ENCODE assay signal across 8 cellular contexts in genomic region chr20:346033-346639, GRCh38. TPM values are rescaled to one million over a fixed set of nuclear protein-coding genes. Genes with fewer than 3 reads are reported as not detected.
DNase-seq lines count a peak whose midpoint lies in the region; ATAC-seq and TF ChIP-seq lines count a peak whose summit lies in the region.

No MANE protein-coding gene starts in this region.

- H3K9me3 ChIP-seq in HUES64 (ENCODE audit: insufficient read depth, low read depth, low read length): no peaks in the 10 kb centered on the region
- no peaks in the 10 kb centered on the region for H3K9me3 ChIP-seq in MM.1S (replicated peaks; ENCODE audit: insufficient read depth, low read length)

- no peak for TF ChIP-seq CTCF in chondrocyte (IDR thresholded peaks at IDR 0.05)
- no peak for TF ChIP-seq CTCF in MM.1S (IDR thresholded peaks at IDR 0.05; ENCODE audit: low read length)

- no peaks in the 10 kb centered on the region for H3K27me3 Mint-ChIP-seq in chondrocyte (ENCODE audit: low read depth)
- H3K27me3 Mint-ChIP-seq in naive B cell: no peaks in the 10 kb centered on the region

- peak overlapping the region; percentile 82 for H3K4me3 Mint-ChIP-seq in chondrocyte (ENCODE audit: unreplicated experiment)
- peak overlapping the region; percentile 85 to 97 (median 91) for H3K4me3 Mint-ChIP-seq in naive B cell

- no peak overlapping the region for H3K4me2 ChIP-seq in MM.1S (ENCODE audit: low read depth, low read length)

- H3K4me3 ChIP-seq in ACC112 (ENCODE audit: low read depth, low read length) (peak overlapping the region; percentile 95), HUES64 (ENCODE audit: low read length) (peak overlapping the region; percentile 66), MM.1S (ENCODE audit: low read length) (no peak overlapping the region)

- H3F3A ChIP-seq in MM.1S (ENCODE audit: insufficient read depth, low read length): 0 out of 2 replicates have a peak, but pooled peaks cover 3% of the 10 kb centered on the region

- H3K79me2 ChIP-seq in ACC112 (ENCODE audit: control insufficient read depth, insufficient read depth, low read length, unreplicated experiment) (peaks cover 6% of the 10 kb centered on the region), MM.1S (ENCODE audit: low read length) (no peaks in the 10 kb centered on the region; the same call in 1 of the 2 replicates)

- no peak for DNase-seq in chondrocyte (ENCODE audit: low spot score)
- DNase-seq in naive B cell: no peak
- DNase-seq in MM.1S: no peak
- DNase-seq in iPS-NIHi11 (ENCODE audit: low spot score): no peak
- DNase-seq in RPMI8226: no peak

- no peaks in the 10 kb centered on the region for H4K20me1 ChIP-seq in MM.1S (ENCODE audit: insufficient read depth, low read length)

- H3K4me1 Mint-ChIP-seq in chondrocyte (ENCODE audit: low read depth) (peaks cover 14% of the 10 kb centered on the region), naive B cell (peaks cover 16 to 25% (median 19%) of the 10 kb centered on the region in 3 donors)

- H3K27ac ChIP-seq in ACC112 (ENCODE audit: low read depth, low read length) (peak overlapping the region; percentile 87), HUES64 (ENCODE audit: low read depth, low read length) (no peak overlapping the region), MM.1S (ENCODE audit: low read length) (no peak overlapping the region)

- H3K9me3 Mint-ChIP-seq in chondrocyte (ENCODE audit: low read depth) (peaks cover 12% of the 10 kb centered on the region), naive B cell (no peaks in the 10 kb centered on the region)

- 0 out of 2 replicates have a peak, but pooled peaks cover 3% of the 10 kb centered on the region for H3K36me3 ChIP-seq in ACC112 (ENCODE audit: insufficient read depth, low read length)
- H3K36me3 ChIP-seq in HUES64 (ENCODE audit: insufficient read depth, low read length): no peaks in the 10 kb centered on the region
- H3K36me3 ChIP-seq in MM.1S (replicated peaks; ENCODE audit: insufficient read depth, low read length): no peaks in the 10 kb centered on the region

- H2AFZ ChIP-seq in ACC112 (ENCODE audit: low read length, unreplicated experiment): peak overlapping the region; percentile 93
- no peak overlapping the region for H2AFZ ChIP-seq in MM.1S (ENCODE audit: low read length)

- no peak for ATAC-seq in naive B cell (ENCODE audit: low read depth in 2 of 2)
- no peak for ATAC-seq in HG02885 (IDR thresholded peaks at IDR 0.05; ENCODE audit: poor library complexity, unreplicated experiment)

- no peaks in the 10 kb centered on the region for H3K9me2 ChIP-seq in MM.1S (replicated peaks; ENCODE audit: insufficient read depth, low read length)

- H3K36me3 Mint-ChIP-seq in chondrocyte (ENCODE audit: low read depth): peaks cover 10% of the 10 kb centered on the region
- no peaks in the 10 kb centered on the region for H3K36me3 Mint-ChIP-seq in naive B cell

- H3K27me3 ChIP-seq in ACC112 (ENCODE audit: insufficient read depth, low read length) (no peaks in the 10 kb centered on the region), HUES64 (ENCODE audit: insufficient read depth, low read length) (peaks cover 3% of the 10 kb centered on the region; the same call in 1 of the 2 replicates), MM.1S (replicated peaks; ENCODE audit: insufficient read depth, low read length) (no peaks in the 10 kb centered on the region)

- no peak overlapping the region for H3K9ac ChIP-seq in HUES64 (ENCODE audit: low read depth, low read length)
- H3K9ac ChIP-seq in MM.1S (ENCODE audit: low read length): no peak overlapping the region

- peak overlapping the region; percentile 94 for H3K27ac Mint-ChIP-seq in chondrocyte (ENCODE audit: unreplicated experiment)
- peak overlapping the region in 4 of 6 donors; percentile 78 to 90 (median 84) for H3K27ac Mint-ChIP-seq in naive B cell

- 68% methylated on average over 9 of the region's 9 CpGs for WGBS in HUES64

- peaks cover 8% of the 10 kb centered on the region for H3K4me1 ChIP-seq in ACC112 (ENCODE audit: control insufficient read depth, insufficient read depth, low read length, unreplicated experiment)
- H3K4me1 ChIP-seq in HUES64 (ENCODE audit: insufficient read depth, low read length): peaks cover 15% of the 10 kb centered on the region
- peaks cover 5% of the 10 kb centered on the region for H3K4me1 ChIP-seq in MM.1S (ENCODE audit: low read length)

RNA-seq across cellular contexts. Expression of gene NRSN2, which starts 0.8 kb away (rescaled TPM):
- polyA plus RNA-seq in HUES64 (2013, experiment 1 of 2): 20.6 TPM
- 23.5 TPM for polyA plus RNA-seq in HUES64 (2013, experiment 2 of 2)
- total RNA-seq in chondrocyte: 72.1 to 77.1 TPM (median 73.2 TPM) in 3 replicates
- 1 to 10 TPM; 4.7 to 9.8 (median 8.2) TPM for polyA plus RNA-seq in naive B cell (ENCODE audit: low read depth in 6 of 6)

RNA-seq across cellular contexts. Expression of gene SOX12, which starts 20.8 kb away (rescaled TPM):
- polyA plus RNA-seq in HUES64 (2013, experiment 1 of 2): 35.8 TPM
- polyA plus RNA-seq in HUES64 (2013, experiment 2 of 2): 40.8 TPM
- 34.3 to 40.4 TPM (median 39.6 TPM) in 3 replicates for total RNA-seq in chondrocyte
- 1 to 10 TPM in 2 of 6 donors, under 1 TPM in 4; 0.15 to 1.7 (median 0.95) TPM for polyA plus RNA-seq in naive B cell (ENCODE audit: low read depth in 6 of 6)

RNA-seq across cellular contexts. Expression of gene TRIB3, which starts 34.4 kb away (rescaled TPM):
- polyA plus RNA-seq in HUES64 (2013, experiment 1 of 2): 5.6 TPM
- 6.3 TPM for polyA plus RNA-seq in HUES64 (2013, experiment 2 of 2)
- 7.0 to 141 TPM (median 137 TPM) in 3 replicates for total RNA-seq in chondrocyte
- 10 to 100 TPM in 5 of 6 donors, 1 to 10 TPM in 1; 7.3 to 23.3 (median 16.3) TPM for polyA plus RNA-seq in naive B cell (ENCODE audit: low read depth in 6 of 6)

RNA-seq across cellular contexts. Expression of gene ZCCHC3, which starts 48.8 kb away (rescaled TPM):
- 37.7 TPM for polyA plus RNA-seq in HUES64 (2013, experiment 1 of 2)
- 40.1 TPM for polyA plus RNA-seq in HUES64 (2013, experiment 2 of 2)
- 17.2 to 18.6 TPM (median 17.4 TPM) in 3 replicates for total RNA-seq in chondrocyte
- 10 to 100 TPM in 5 of 6 donors, 1 to 10 TPM in 1; 9.7 to 19.0 (median 10.9) TPM for polyA plus RNA-seq in naive B cell (ENCODE audit: low read depth in 6 of 6)

RNA-seq across cellular contexts. Expression of gene C20orf96, which starts 55.6 kb away (rescaled TPM):
- polyA plus RNA-seq in HUES64 (2013, experiment 1 of 2): 18.6 TPM
- polyA plus RNA-seq in HUES64 (2013, experiment 2 of 2): 25.0 TPM
- 10.8 to 12.1 TPM (median 11.1 TPM) in 3 replicates for total RNA-seq in chondrocyte
- polyA plus RNA-seq in naive B cell (ENCODE audit: low read depth in 6 of 6): 1 to 10 TPM in 2 of 6 donors, under 1 TPM in 4; 0.18 to 1.4 (median 0.37) TPM
